In the genomic region with DNA sequence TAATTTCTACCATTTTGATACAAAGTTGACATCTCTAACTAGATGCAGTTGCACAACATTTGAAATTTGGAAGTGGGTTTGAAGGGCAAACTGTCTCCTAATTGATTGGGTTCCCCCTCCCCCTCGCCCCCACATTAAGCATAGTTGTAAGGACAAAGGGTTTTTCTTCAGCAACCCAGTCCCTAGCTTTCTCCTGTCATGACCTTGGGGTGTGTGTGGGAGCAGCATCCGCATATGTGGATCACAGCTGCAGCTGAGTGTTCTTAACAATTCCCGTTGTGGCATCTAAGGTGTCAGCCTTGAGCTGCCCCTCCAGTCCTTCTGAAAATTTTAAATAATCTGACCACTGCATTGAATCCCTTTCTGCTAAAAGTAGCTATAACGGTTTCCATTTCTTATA, we compare ENCODE assay signal across 32 cellular contexts.
"Had no signal": no experiment of that assay in that cellular context is flagged by ENCODE, and none has a peak within 500 bp of the region (broad histone marks: within the 10 kb centered on the region; RNA-seq: fewer than 3 reads in every experiment).

No MANE protein-coding gene starts in this region.

- H3K4me3 ChIP-seq: ovary, psoas muscle, right lobe of liver, sigmoid colon, smooth muscle cell, spleen, suprapubic skin, testis, tibial artery, transverse colon, upper lobe of left lung, vagina had no signal

- FAIRE-seq: urothelium cell line had no signal

- H3K27ac ChIP-seq: ovary, parathyroid adenoma, psoas muscle, right lobe of liver, sigmoid colon, spleen, suprapubic skin, testis, tibial artery, transverse colon, upper lobe of left lung, vagina had no signal

- H3K9me3 ChIP-seq: ovary, psoas muscle, right lobe of liver, sigmoid colon, suprapubic skin, testis, tibial artery, upper lobe of left lung, vagina had no signal

- DNase-seq: naive thymus-derived CD8-positive, alpha-beta T cell; nephron progenitor cell; occipital lobe; ovary; posterior cingulate gyrus; psoas muscle; right cardiac atrium; right lobe of liver; sigmoid colon; spleen; stimulated activated CD4-positive, alpha-beta T cell treated with anti-CD3 and anti-CD28 coated beads, Interleukin-12 subunit alpha, Interleukin-12 subunit beta, amount 100 ng/mL, for 4 hours; stimulated activated CD4-positive, alpha-beta T cell treated with anti-CD3 and anti-CD28 coated beads, Interleukin-1b, Interleukin-23, amount 100 ng/mL, for 48 hours; stimulated activated CD4-positive, alpha-beta T cell treated with anti-CD3 and anti-CD28 coated beads, Interleukin-4, amount 100 ng/mL, for 1 hour; stimulated activated CD4-positive, alpha-beta T cell treated with anti-CD3 and anti-CD28 coated beads, Interleukin-4, amount 100 ng/mL, for 4 hours; stimulated activated CD8-positive, alpha-beta memory T cell treated with anti-CD3 and anti-CD28 coated beads, Interleukin-4, amount 100 ng/mL, for 48 hours; stimulated activated naive CD4-positive, alpha-beta T cell; stimulated activated naive CD8-positive, alpha-beta T cell treated with anti-CD3 and anti-CD28 coated beads, Interleukin-15, amount 100 ng/mL, for 72 hours; stimulated activated naive CD8-positive, alpha-beta T cell treated with anti-CD3 and anti-CD28 coated beads, Interleukin-15, Interleukin-2, amounts not matched to agents 100 U/mL and 50 U/mL, for 24 hours; substantia nigra; testis; tibial artery; transverse colon; upper lobe of left lung had no signal

- H3K4me1 Mint-ChIP-seq: naive thymus-derived CD8-positive, alpha-beta T cell; nephron progenitor cell; stimulated activated memory B cell treated with anti-CD40 and anti-IgM and Interleukin-4, amounts not matched to agents 10 μg/mL and 1 μg/mL and 100 μg/mL, for 72 hours; stimulated activated naive CD8-positive, alpha-beta T cell treated with anti-CD3 and anti-CD28 coated beads, Interleukin-15, amount 100 ng/mL, for 72 hours had no signal

- H3K9me3 Mint-ChIP-seq: nephron progenitor cell, neural crest cell had no signal

- H3K27me3 Mint-ChIP-seq: naive thymus-derived CD8-positive, alpha-beta T cell; natural killer cell treated with Interleukin-12 subunit alpha and Interleukin-12 subunit beta and Interleukin-15 and Interleukin-18, amount 100 ng/mL, for 72 hours; progenitor cell of endocrine pancreas; stimulated activated memory B cell treated with anti-CD40 and anti-IgM and Interleukin-4, amounts not matched to agents 10 μg/mL and 1 μg/mL and 100 μg/mL, for 72 hours; stimulated activated naive CD8-positive, alpha-beta T cell treated with anti-CD3 and anti-CD28 coated beads, Interleukin-15, amount 100 ng/mL, for 72 hours had no signal

- H3K9ac ChIP-seq: parathyroid adenoma had no signal

- H3K36me3 ChIP-seq: ovary, right lobe of liver, sigmoid colon, spleen, suprapubic skin, tibial artery, transverse colon, upper lobe of left lung, vagina had no signal

- ATAC-seq: naive thymus-derived CD8-positive, alpha-beta T cell; natural killer cell treated with Interleukin-12 subunit alpha and Interleukin-12 subunit beta and Interleukin-15 and Interleukin-18, amount 100 ng/mL, for 72 hours; psoas muscle; right cardiac atrium; right lobe of liver; stimulated activated memory B cell treated with anti-CD40 and anti-IgM and Interleukin-4, amounts not matched to agents 10 μg/mL and 1 μg/mL and 100 μg/mL, for 72 hours; stimulated activated naive CD8-positive, alpha-beta T cell treated with anti-CD3 and anti-CD28 coated beads, Interleukin-15, amount 100 ng/mL, for 72 hours; stimulated activated naive CD8-positive, alpha-beta T cell treated with anti-CD3 and anti-CD28 coated beads, Interleukin-15, Interleukin-2, amounts not matched to agents 100 U/mL and 50 U/mL, for 24 hours had no signal

- H3K27me3 ChIP-seq: ovary, right lobe of liver, sigmoid colon, spleen, suprapubic skin, testis, tibial artery, transverse colon, upper lobe of left lung, vagina had no signal

- H3K4me2 ChIP-seq: smooth muscle cell had no signal

- H3K4me3 Mint-ChIP-seq: naive thymus-derived CD8-positive, alpha-beta T cell; natural killer cell treated with Interleukin-12 subunit alpha and Interleukin-12 subunit beta and Interleukin-15 and Interleukin-18, amount 100 ng/mL, for 72 hours; nephron progenitor cell; neural crest cell; stimulated activated memory B cell treated with anti-CD40 and anti-IgM and Interleukin-4, amounts not matched to agents 10 μg/mL and 1 μg/mL and 100 μg/mL, for 72 hours; stimulated activated naive CD8-positive, alpha-beta T cell treated with anti-CD3 and anti-CD28 coated beads, Interleukin-15, amount 100 ng/mL, for 72 hours had no signal

- H3K36me3 Mint-ChIP-seq: naive thymus-derived CD8-positive, alpha-beta T cell; natural killer cell treated with Interleukin-12 subunit alpha and Interleukin-12 subunit beta and Interleukin-15 and Interleukin-18, amount 100 ng/mL, for 72 hours; stimulated activated memory B cell treated with anti-CD40 and anti-IgM and Interleukin-4, amounts not matched to agents 10 μg/mL and 1 μg/mL and 100 μg/mL, for 72 hours had no signal

- H3K4me1 ChIP-seq: parathyroid adenoma, psoas muscle, right lobe of liver, sigmoid colon, spleen, suprapubic skin, testis, tibial artery, transverse colon, upper lobe of left lung, vagina had no signal

- H3K79me2 ChIP-seq: parathyroid adenoma had no signal

- H2AFZ ChIP-seq: parathyroid adenoma had no signal

- H3K27ac Mint-ChIP-seq: naive thymus-derived CD8-positive, alpha-beta T cell; natural killer cell treated with Interleukin-12 subunit alpha and Interleukin-12 subunit beta and Interleukin-15 and Interleukin-18, amount 100 ng/mL, for 72 hours; nephron progenitor cell; progenitor cell of endocrine pancreas; stimulated activated memory B cell treated with anti-CD40 and anti-IgM and Interleukin-4, amounts not matched to agents 10 μg/mL and 1 μg/mL and 100 μg/mL, for 72 hours; stimulated activated naive CD8-positive, alpha-beta T cell treated with anti-CD3 and anti-CD28 coated beads, Interleukin-15, amount 100 ng/mL, for 72 hours had no signal
